In genomic region chr3:11385908-11386307, GRCh38 we compare ENCODE assay signal across 13 cellular contexts.
DNase-seq lines count a peak whose midpoint lies in the region; FAIRE-seq and TF ChIP-seq lines count a peak whose summit lies in the region.
"Had no signal": no experiment of that assay in that cellular context is flagged by ENCODE, and none has a peak within 500 bp of the region (broad histone marks: within the 10 kb centered on the region; RNA-seq: fewer than 3 reads in every experiment).

No MANE protein-coding gene starts in this region.

- 62% methylated on average over 3 of the region's 3 CpGs for WGBS in hepatocyte (ENCODE audit: low lambda C conversion rate, missing lambda C conversion rate)
- WGBS in smooth muscle cell (ENCODE audit: low lambda C conversion rate) = 56% methylated on average over 3 of the region's 3 CpGs

- peak; percentile 48 for DNase-seq in HK-2 (ENCODE audit: unreplicated experiment)
- no peak for DNase-seq in ascending aorta (ENCODE audit: low spot score in 2 of 2)
- no peak for DNase-seq in hepatocyte (ENCODE audit: low spot score)
- DNase-seq in smooth muscle cell (lab: John Stamatoyannopoulos, UW; ENCODE audit: unreplicated experiment) = no peak
- no peak for DNase-seq in NCI-H82 (lab: John Stamatoyannopoulos, UW)
- no peak for DNase-seq in NCI-H1694 treated with DMSO at 0.1 percent for 48 hours (lab: John Stamatoyannopoulos, UW)
- DNase-seq in kidney = no peak
- no peak for DNase-seq in NCI-H748 treated with DMSO at 0.1 percent for 48 hours (lab: John Stamatoyannopoulos, UW)
- DNase-seq: activated CD4-positive, alpha-beta T cell treated with anti-CD3 and anti-CD28 coated beads, Interleukin-2, amount 50 U/mL, for 48 hours; anterior cingulate cortex; effector memory CD8-positive, alpha-beta T cell; islet precursor cell; NCI-H1930 had no signal

- H3K36me3 ChIP-seq in ascending aorta = no peaks in the 10 kb centered on the region
- H3K36me3 ChIP-seq in hepatocyte (replicated peaks; ENCODE audit: insufficient read depth, low read depth) = no peaks in the 10 kb centered on the region
- no peaks in the 10 kb centered on the region for H3K36me3 ChIP-seq in smooth muscle cell (ENCODE audit: low read depth)
- no peaks in the 10 kb centered on the region for H3K36me3 ChIP-seq in kidney (ENCODE audit: control insufficient read depth in 1 of 2, insufficient read depth in 2 of 2, low read length in 2 of 2)

- H4K20me1 ChIP-seq in hepatocyte (ENCODE audit: insufficient read depth, poor library complexity, severe bottlenecking) (no peaks in the 10 kb centered on the region), smooth muscle cell (ENCODE audit: low read depth) (no peaks in the 10 kb centered on the region)

- H3K79me2 ChIP-seq in hepatocyte (no peaks in the 10 kb centered on the region), smooth muscle cell (ENCODE audit: low read depth) (no peaks in the 10 kb centered on the region)

- H3K9ac ChIP-seq in smooth muscle cell (ENCODE audit: low read depth) (no peak overlapping the region), kidney (ENCODE audit: low read length in 2 of 2) (no peak overlapping the region)

- H3K9me3 ChIP-seq in ascending aorta (no peaks in the 10 kb centered on the region), hepatocyte (ENCODE audit: low read depth) (no peaks in the 10 kb centered on the region), smooth muscle cell (replicated peaks; ENCODE audit: low read depth) (no peaks in the 10 kb centered on the region), kidney (ENCODE audit: control insufficient read depth in 1 of 2, low read length in 2 of 2) (no peaks in the 10 kb centered on the region)

- FAIRE-seq in kidney (lab: Jason Lieb, UNC) = no peak

- peaks cover 8% of the 10 kb centered on the region for H3F3A ChIP-seq in smooth muscle cell (ENCODE audit: low read depth)

- H2AFZ ChIP-seq in hepatocyte = no peak overlapping the region
- no peak overlapping the region for H2AFZ ChIP-seq in smooth muscle cell (ENCODE audit: low read depth)

- H3K27me3 ChIP-seq in ascending aorta (no peaks in the 10 kb centered on the region), hepatocyte (no peaks in the 10 kb centered on the region), smooth muscle cell (ENCODE audit: low read depth) (no peaks in the 10 kb centered on the region)

- H3K27ac ChIP-seq in ascending aorta (peak overlapping the region; percentile 13 to 24), hepatocyte (peak overlapping the region; percentile 24), smooth muscle cell (ENCODE audit: low read depth) (peak overlapping the region; percentile 10), kidney (ENCODE audit: low read depth in 2 of 2, low read length in 2 of 2) (no peak overlapping the region)

- H3K4me3 ChIP-seq in ascending aorta = no peak overlapping the region
- no peak overlapping the region for H3K4me3 ChIP-seq in hepatocyte
- no peak overlapping the region for H3K4me3 ChIP-seq in smooth muscle cell
- H3K4me3 ChIP-seq in kidney (ENCODE audit: low read length in 2 of 2) = no peak overlapping the region

- intact Hi-C loops in ascending aorta (cut with DNase I) (loop anchor here (5.0 kb wide), 3 partner anchors 81 to 216 kb away; no protein-coding TSS in a partner anchor), kidney (cut with DNase I) (loop anchor here (10.0 kb wide), 1 partner anchor 419 kb away; no protein-coding TSS in a partner anchor)

- H3K4me2 ChIP-seq in hepatocyte = no peak overlapping the region
- peak overlapping the region; percentile 35 for H3K4me2 ChIP-seq in smooth muscle cell

- no peak for TF ChIP-seq CTCF in ascending aorta (IDR thresholded peaks at IDR 0.05)
- no peak for TF ChIP-seq CTCF in hepatocyte (IDR thresholded peaks at IDR 0.05; ENCODE audit: poor library complexity)
- TF ChIP-seq CTCF in smooth muscle cell (IDR thresholded peaks at IDR 0.05; ENCODE audit: borderline replicate concordance, insufficient read depth, poor library complexity, severe bottlenecking) = no peak
- no peak for TF ChIP-seq CTCF in kidney (IDR thresholded peaks at IDR 0.05; ENCODE audit: borderline replicate concordance, extremely low read depth, insufficient read depth)

- H3K9me2 ChIP-seq in hepatocyte (replicated peaks; ENCODE audit: insufficient read depth) = no peaks in the 10 kb centered on the region

- H3K4me1 ChIP-seq in ascending aorta = peaks cover 0 to 32% of the 10 kb centered on the region in 2 donors
- peaks cover 38% of the 10 kb centered on the region for H3K4me1 ChIP-seq in hepatocyte (ENCODE audit: insufficient read depth)
- peaks cover 23% of the 10 kb centered on the region for H3K4me1 ChIP-seq in smooth muscle cell (ENCODE audit: low read depth)
- peaks cover 3 to 11% of the 10 kb centered on the region in 2 donors for H3K4me1 ChIP-seq in kidney (ENCODE audit: control insufficient read depth in 1 of 2, insufficient read depth in 1 of 2, low read depth in 1 of 2, low read length in 2 of 2)

Comparison
In these comparisons a context has a peak if more than half of its experiments do, and no peak if none do; other contexts are left out.
1. H3K27ac ChIP-seq: peak in ascending aorta (2 of 2), hepatocyte (single experiment) and smooth muscle cell (single experiment); none in kidney (0 of 2).